ENCODE assay signal across 8 cellular contexts in genomic region chr4:80265571-80266266, GRCh38. TPM values are rescaled to one million over a fixed set of nuclear protein-coding genes. Genes with fewer than 3 reads are reported as not detected.
DNase-seq lines count a peak whose midpoint lies in the region; ATAC-seq, FAIRE-seq and TF ChIP-seq lines count a peak whose summit lies in the region.

No MANE protein-coding gene starts in this region.

- peaks cover 38% of the 10 kb centered on the region for H3K4me1 Mint-ChIP-seq in CD4-positive, alpha-beta T cell (ENCODE audit: low read depth)
- H3K4me1 Mint-ChIP-seq in MCF 10A (ENCODE audit: insufficient read depth, unreplicated experiment), result peaks cover 10% of the 10 kb centered on the region

- no peaks in the 10 kb centered on the region for H3K4me1 ChIP-seq in A673 (ENCODE audit: insufficient read depth, low read length, poor library complexity, severe bottlenecking)

- H3K9me3 ChIP-seq in CD4-positive, alpha-beta T cell (ENCODE audit: control insufficient read depth, low read length), result no peaks in the 10 kb centered on the region
- no peaks in the 10 kb centered on the region for H3K9me3 ChIP-seq in A673 (ENCODE audit: low read depth, low read length, poor library complexity, severe bottlenecking)

- FAIRE-seq in HTR-8/SVneo (lab: Jason Lieb, UNC), result no peak
- no peak for FAIRE-seq in urothelium cell line (lab: Jason Lieb, UNC)

- H3K9me3 Mint-ChIP-seq in CD4-positive, alpha-beta T cell, result no peaks in the 10 kb centered on the region
- H3K9me3 Mint-ChIP-seq in MCF 10A (ENCODE audit: unreplicated experiment), result no peaks in the 10 kb centered on the region

- TF ChIP-seq CTCF in CD4-positive, alpha-beta T cell (IDR thresholded peaks at IDR 0.05), result no peak
- TF ChIP-seq CTCF in MCF 10A (IDR thresholded peaks at IDR 0.05; ENCODE audit: unreplicated experiment), result no peak
- TF ChIP-seq CTCF in lower leg skin (IDR thresholded peaks at IDR 0.05), result no peak
- TF ChIP-seq CTCF in A673 (conservative IDR thresholded peaks at IDR 0.05; ENCODE audit: low read depth, low read length), result no peak

- 1 to 2% methylated on average over 33 to 36 of the region's 36 CpGs for WGBS in lower leg skin, 2 donors

- TF ChIP-seq POLR2A in lower leg skin (IDR thresholded peaks at IDR 0.05), result no peak

- no peak for ATAC-seq in CD4-positive, alpha-beta T cell (ENCODE audit: poor library complexity)
- no peak for ATAC-seq in GM21825 (IDR thresholded peaks at IDR 0.05; ENCODE audit: unreplicated experiment)

- no peaks in the 10 kb centered on the region for H3K36me3 ChIP-seq in A673 (ENCODE audit: insufficient read depth, low read length, poor library complexity, severe bottlenecking)

- POLR2A ChIA-PET in CD4-positive, alpha-beta T cell (lab: Charles Lee), result no interaction called here
- POLR2A ChIA-PET in MCF 10A (lab: Yijun Ruan, JAX) (interaction anchor here (0.9 to 2.8 kb wide), 12 partner anchors 10 to 1326 kb away, joined by 3 to 15 read pairs (median 4); partner anchors contain the start of genes CFAP299 and PAQR3), A673 (lab: Charles Lee; ENCODE audit: low non-redundant PET) (no interaction called here)

- intact Hi-C loops in CD4-positive, alpha-beta T cell (cut with DNase I, micrococcal nuclease), result no loop called here
- intact Hi-C loops in MCF 10A (cut with micrococcal nuclease), result loop anchor here (1.0 to 2.0 kb wide), 2 partner anchors 41 to 57 kb away; no protein-coding TSS in a partner anchor
- intact Hi-C loops in lower leg skin (cut with DNase I; ENCODE audit: low total_unique reads), result no loop called here
- intact Hi-C loops in A673 (cut with micrococcal nuclease; ENCODE audit: unreplicated experiment), result no loop called here

- peak overlapping the region; percentile 38 for H3K4me3 Mint-ChIP-seq in CD4-positive, alpha-beta T cell
- H3K4me3 Mint-ChIP-seq in MCF 10A (ENCODE audit: unreplicated experiment), result peak overlapping the region; percentile 92

- no peak for DNase-seq in CD4-positive, alpha-beta T cell
- DNase-seq in HTR-8/SVneo (ENCODE audit: insufficient read length, low spot score) (peak; percentile 11), MCF 10A (ENCODE audit: unreplicated experiment) (peak; percentile 50), lower leg skin (ENCODE audit: low spot score in 2 of 2) (no peak), urothelium cell line (ENCODE audit: low spot score) (peak; percentile 32), A673 (ENCODE audit: low spot score) (no peak)
- DNase-seq in stimulated activated CD4-positive, alpha-beta T cell treated with anti-CD3 and anti-CD28 coated beads, Interleukin-4, amount 100 ng/mL, for 1 hour, result no peak

- H3K27me3 ChIP-seq in CD4-positive, alpha-beta T cell (ENCODE audit: control insufficient read depth, insufficient read depth, low read length), result peaks cover 82% of the 10 kb centered on the region
- peaks cover 66% of the 10 kb centered on the region for H3K27me3 ChIP-seq in A673 (replicated peaks; ENCODE audit: insufficient read depth, low read depth, low read length, poor library complexity)

- peak overlapping the region; percentile 13 for H3K4me3 ChIP-seq in lower leg skin (ENCODE audit: low read depth, poor library complexity, severe bottlenecking)
- no peak overlapping the region for H3K4me3 ChIP-seq in A673 (ENCODE audit: low read depth, low read length, poor library complexity, severe bottlenecking)

- no peaks in the 10 kb centered on the region for H3K36me3 Mint-ChIP-seq in CD4-positive, alpha-beta T cell (ENCODE audit: low read depth)
- H3K36me3 Mint-ChIP-seq in MCF 10A (ENCODE audit: insufficient read depth, unreplicated experiment), result no peaks in the 10 kb centered on the region

- BruUV-seq in MCF 10A (replicated peaks; lab: Mats Ljungman, UMichigan) (TSS peak; percentile 48), A673 (replicated peaks; lab: Mats Ljungman, UMichigan) (no TSS peak)

- no peak overlapping the region for H3K27ac ChIP-seq in CD4-positive, alpha-beta T cell (ENCODE audit: low read depth, low read length)
- no peak overlapping the region for H3K27ac ChIP-seq in A673 (ENCODE audit: low read depth, low read length, poor library complexity, severe bottlenecking)

- peaks cover 98% of the 10 kb centered on the region for H3K27me3 Mint-ChIP-seq in CD4-positive, alpha-beta T cell
- H3K27me3 Mint-ChIP-seq in MCF 10A (ENCODE audit: insufficient read depth, unreplicated experiment), result no peaks in the 10 kb centered on the region

- CTCF ChIA-PET in CD4-positive, alpha-beta T cell (lab: Charles Lee), result no interaction called here
- CTCF ChIA-PET in MCF 10A (lab: Yijun Ruan, JAX) (interaction anchor here (0.5 to 1.9 kb wide), 13 partner anchors 11 to 970 kb away, joined by 3 to 6 read pairs (median 3); partner anchors contain the start of gene CFAP299), A673 (lab: Charles Lee) (interaction anchor here (0.6 kb wide), 1 partner anchor 853 kb away, joined by 5 read pairs; no protein-coding TSS in a partner anchor)

- no peak overlapping the region for H3K27ac Mint-ChIP-seq in CD4-positive, alpha-beta T cell
- H3K27ac Mint-ChIP-seq in MCF 10A (ENCODE audit: low read depth, unreplicated experiment), result peak overlapping the region; percentile 48

RNA-seq across cellular contexts. Expression of gene FGF5, which starts 0.7 kb away (rescaled TPM):
- total RNA-seq in CD4-positive, alpha-beta T cell, result under 1 TPM; 0.05 to 0.06 TPM
- total RNA-seq in MCF 10A (2022) (not detected in 2 replicates), lower leg skin (under 1 TPM in 1 of 4 donors, not detected in 3; 0.03 TPM), A673 (2021) (not detected in 2 replicates)

Comparison
In these comparisons a context has a peak if more than half of its experiments do, and no peak if none do; other contexts are left out.
1. DNase-seq: peak in HTR-8/SVneo (single experiment), MCF 10A (single experiment) and urothelium cell line (single experiment); none in CD4-positive, alpha-beta T cell (0 of 10), lower leg skin (0 of 2), stimulated activated CD4-positive, alpha-beta T cell treated with anti-CD3 and anti-CD28 coated beads, Interleukin-4, amount 100 ng/mL, for 1 hour (single experiment) and A673 (single experiment).